13 cellular contexts compared by ENCODE assay signal in genomic region chr4:57103051-57103450, GRCh38. TPM values are rescaled to one million over a fixed set of nuclear protein-coding genes. Genes with fewer than 3 reads are reported as not detected.
DNase-seq lines count a peak whose midpoint lies in the region; ATAC-seq and TF ChIP-seq lines count a peak whose summit lies in the region.
"Had no signal": no experiment of that assay in that cellular context is flagged by ENCODE, and none has a peak within 500 bp of the region (broad histone marks: within the 10 kb centered on the region; RNA-seq: fewer than 3 reads in every experiment).

No MANE protein-coding gene starts in this region.

- in situ Hi-C loops in brain microvascular endothelial cell (cut with HindIII; ENCODE audit: low pct_ligation_motif_present, low sequenced_read_pairs), result no loop called here

- TF ChIP-seq CTCF in brain microvascular endothelial cell (IDR thresholded peaks at IDR 0.05; ENCODE audit: low read depth, low read length, missing control alignments) (no peak), sigmoid colon (IDR thresholded peaks at IDR 0.05) (no peak)

- peak; percentile 48 to 52 for ATAC-seq in left cardiac atrium
- no peak for ATAC-seq in GM19395 (IDR thresholded peaks at IDR 0.05; ENCODE audit: unreplicated experiment)

- peak overlapping the region; percentile 94 for H3K27ac ChIP-seq in brain microvascular endothelial cell
- H3K27ac ChIP-seq in sigmoid colon, result peak overlapping the region; percentile 85 to 98 (median 97)
- H3K27ac ChIP-seq: BLaER1 treated with 17β-estradiol and CSF1 and Interleukin-3, amounts not matched to agents 10 nM and 100 nM had no signal

- no peaks in the 10 kb centered on the region for H3K9me3 ChIP-seq in sigmoid colon

- TF ChIP-seq POLR2A in sigmoid colon (IDR thresholded peaks at IDR 0.05), result no peak

- peaks cover 0 to 87% (median 75%) of the 10 kb centered on the region in 4 donors for H3K4me1 ChIP-seq in sigmoid colon

- peaks cover 57% of the 10 kb centered on the region for H3K36me3 ChIP-seq in brain microvascular endothelial cell (replicated peaks)
- no peaks in the 10 kb centered on the region for H3K36me3 ChIP-seq in sigmoid colon

- DNase-seq in Ammon's horn (ENCODE audit: low spot score) (peak; percentile 33), brain microvascular endothelial cell (no peak), left cardiac atrium (peak; percentile 43), sigmoid colon (no peak), activated T-cell treated with anti-CD3 and anti-CD28 coated beads for 4 hours (no peak), NCI-H1694 (lab: John Stamatoyannopoulos, UW) (no peak), NCI-H510A treated with DMSO at 0.1 percent for 48 hours (lab: John Stamatoyannopoulos, UW) (no peak)
- DNase-seq: activated gamma-delta T cell; NCI-H187 treated with DMSO at 0.1 percent for 48 hours; PC-3; stimulated activated CD4-positive, alpha-beta T cell treated with anti-CD3 and anti-CD28 coated beads, Interleukin-2, amount 100 ng/mL, for 24 hours had no signal

- TF ChIP-seq EP300 in sigmoid colon (IDR thresholded peaks at IDR 0.05), result no peak

- H3K27me3 ChIP-seq in brain microvascular endothelial cell (replicated peaks) (no peaks in the 10 kb centered on the region), sigmoid colon (no peaks in the 10 kb centered on the region)
- H3K27me3 ChIP-seq: BLaER1 treated with 17β-estradiol and CSF1 and Interleukin-3, amounts not matched to agents 10 nM and 100 nM had no signal

- peak overlapping the region; percentile 6 for H3K4me3 ChIP-seq in brain microvascular endothelial cell (ENCODE audit: low read depth, low read length)
- no peak overlapping the region for H3K4me3 ChIP-seq in sigmoid colon
- H3K4me3 ChIP-seq: BLaER1 treated with 17β-estradiol and CSF1 and Interleukin-3, amounts not matched to agents 10 nM and 100 nM had no signal

- WGBS in sigmoid colon, 2 donors, result 82 to 86% methylated on average over 4 of the region's 4 CpGs

- intact Hi-C loops in left cardiac atrium (cut with DNase I) (loop anchor here in 1 of 2 donors (10.0 kb wide), 1 partner anchor 58 kb away; no protein-coding TSS in a partner anchor), sigmoid colon (cut with DNase I) (no loop called here)

RNA-seq across cellular contexts. Expression of gene IGFBP7, which starts 7.1 kb away (rescaled TPM):
- total RNA-seq in left cardiac atrium, result 100 to 1,000 TPM; 580 to 792 TPM
- total RNA-seq in sigmoid colon, result 100 to 1,000 TPM; 474 to 834 (median 779) TPM
- polyA plus RNA-seq in sigmoid colon, result 100 to 1,000 TPM in 1 of 3 donors, 10 to 100 TPM in 2; 29.8 to 199 (median 46.2) TPM
- total RNA-seq: PC-3 had no signal

Comparison
In these comparisons a context has a peak if more than half of its experiments do, and no peak if none do; other contexts are left out.
1. DNase-seq: peak in Ammon's horn (single experiment) and left cardiac atrium (single experiment); none in brain microvascular endothelial cell (single experiment), sigmoid colon (single experiment), activated T-cell treated with anti-CD3 and anti-CD28 coated beads for 4 hours (single experiment), NCI-H1694 (single experiment) and NCI-H510A treated with DMSO at 0.1 percent for 48 hours (single experiment).